ENCODE assay signal across 28 cellular contexts in the genomic region with DNA sequence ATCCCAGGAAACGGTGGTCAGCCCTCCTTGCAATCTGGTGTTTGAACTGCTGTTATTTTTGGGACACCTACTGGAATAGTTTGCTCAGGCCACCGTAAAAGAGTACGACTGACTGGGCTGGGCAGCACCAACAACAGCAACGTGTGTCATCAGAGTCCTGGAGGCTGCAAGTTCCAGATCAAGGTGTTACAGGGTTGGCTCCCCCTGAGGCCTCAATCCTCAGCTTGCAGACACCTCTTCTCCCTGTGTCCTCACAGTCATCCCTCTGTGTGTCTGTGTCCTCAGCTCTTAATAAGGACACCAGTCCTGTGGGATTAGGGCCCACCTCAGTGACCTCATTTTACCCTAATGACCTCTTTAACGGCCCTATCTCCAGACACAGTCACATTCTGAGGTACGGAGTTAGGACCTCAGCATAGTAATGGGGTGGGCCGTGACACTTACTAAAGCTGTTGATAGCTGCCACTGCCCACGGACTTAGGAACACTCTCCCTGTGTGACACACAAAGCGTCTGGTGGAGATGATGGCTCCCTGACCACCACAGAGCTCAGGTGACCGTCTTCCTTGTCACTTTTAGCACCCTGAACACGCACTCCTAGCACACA. TPM values are rescaled to one million over a fixed set of nuclear protein-coding genes. Genes with fewer than 3 reads are reported as not detected.
"Had no signal": no experiment of that assay in that cellular context is flagged by ENCODE, and none has a peak within 500 bp of the region (broad histone marks: within the 10 kb centered on the region; RNA-seq: fewer than 3 reads in every experiment).

No MANE protein-coding gene starts in this region.

- H3K27ac Mint-ChIP-seq: IgD-negative memory B cell had no signal

- H3K4me2 ChIP-seq: KMS-11, SK-N-SH had no signal

- H3K9me3 ChIP-seq: SK-N-SH had no signal

- ATAC-seq: HepG2, K562, Panc1, PC-3 had no signal

- H3K4me3 Mint-ChIP-seq: IgD-negative memory B cell had no signal

- H3K36me3 Mint-ChIP-seq: IgD-negative memory B cell had no signal

- H3K4me1 Mint-ChIP-seq: IgD-negative memory B cell had no signal

- H3K27ac ChIP-seq: KMS-11, RWPE1 had no signal

- H3K4me3 ChIP-seq: K562 had no signal

- DNase-seq: NCI-H1092; NCI-H1105 treated with DMSO at 0.1 percent for 48 hours; NCI-H1436; NCI-H1930; NCI-H2081; NCI-H2107; NCI-H226; NCI-H446; NCI-H510A; NCI-H524 treated with DMSO at 0.1 percent for 48 hours; NCI-H69; NCI-H774; NK-92 treated with Interleukin-12 subunit alpha and Interleukin-12 subunit beta, amount 100 ng/mL, for 24 hours; PC-3; SHP77; SK-N-SH; SW 1271 had no signal

- H3K9ac ChIP-seq: KMS-11, SK-N-SH had no signal

- H3K9me2 ChIP-seq: SK-N-SH had no signal

RNA-seq across cellular contexts. Expression of a gene that starts 16.8 kb away (rescaled TPM):
- total RNA-seq: HepG2, HT1080, K562, LHCN-M2, MCF 10A, OCI-LY7, PC-3, SK-MEL-5 had no signal
- polyA plus RNA-seq: HepG2, IgD-negative memory B cell, K562, SK-N-SH had no signal

RNA-seq across cellular contexts. Expression of a gene that starts 40.6 kb away (rescaled TPM):
- total RNA-seq: HepG2, HT1080, K562, LHCN-M2, MCF 10A, OCI-LY7, PC-3, SK-MEL-5 had no signal
- polyA plus RNA-seq: HepG2, IgD-negative memory B cell, K562, SK-N-SH had no signal
